Comparison of ENCODE assay signal across 25 cellular contexts in the genomic region with DNA sequence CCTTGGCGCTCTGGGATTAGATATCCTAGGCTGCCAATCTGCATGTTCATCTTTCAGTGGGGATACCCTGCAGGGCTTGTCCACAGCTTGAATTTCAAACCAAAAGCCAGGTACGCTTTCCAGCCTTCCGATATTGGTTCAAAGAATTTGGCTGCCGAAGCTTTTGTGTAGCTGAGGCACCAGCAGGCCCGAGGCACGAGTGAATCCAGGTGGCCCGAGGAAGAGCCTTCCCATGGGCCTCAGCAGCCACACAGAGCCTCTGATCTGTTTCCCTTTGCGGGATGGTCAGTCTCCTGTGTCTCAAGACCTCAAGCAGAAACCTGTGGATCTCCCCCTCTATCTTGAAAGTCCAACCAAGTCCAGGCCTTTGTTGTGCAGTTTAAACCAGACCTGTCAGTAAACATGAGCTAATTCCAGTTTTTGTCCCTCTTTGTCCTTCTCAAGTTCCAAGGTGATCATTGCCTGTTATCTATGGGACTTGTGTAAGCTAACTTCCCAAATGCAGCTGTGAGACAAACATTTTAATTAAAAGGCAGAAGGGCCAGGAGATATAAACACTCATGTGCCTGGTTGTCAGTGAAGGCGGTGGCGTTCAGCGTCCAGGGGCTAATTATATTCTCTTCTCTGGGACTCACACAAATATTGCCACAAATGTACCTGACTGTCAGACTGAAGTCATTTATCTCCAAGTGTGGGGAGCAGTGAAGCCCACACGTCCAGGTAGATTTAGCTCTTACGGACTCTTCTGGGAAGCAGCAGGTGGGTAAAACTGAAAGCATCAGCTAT. TPM values are rescaled to one million over a fixed set of nuclear protein-coding genes. Genes with fewer than 3 reads are reported as not detected.
A peak's percentile ranks its signal among the peaks of the same experiment; 100 is the strongest.
DNase-seq lines count a peak whose midpoint lies in the region; ATAC-seq, FAIRE-seq and TF ChIP-seq lines count a peak whose summit lies in the region.
"Had no signal": no experiment of that assay in that cellular context is flagged by ENCODE, and none has a peak within 500 bp of the region (broad histone marks: within the 10 kb centered on the region; RNA-seq: fewer than 3 reads in every experiment).

No MANE protein-coding gene starts in this region.

- peaks cover 88% of the 10 kb centered on the region for H3K4me1 ChIP-seq in Loucy (ENCODE audit: insufficient read depth, low read length, poor library complexity, severe bottlenecking)
- H3K4me1 ChIP-seq in esophagus muscularis mucosa, result peaks cover 27 to 75% (median 72%) of the 10 kb centered on the region in 4 donors
- H3K4me1 ChIP-seq in rectal smooth muscle tissue (ENCODE audit: control insufficient read depth, insufficient read depth, low read length), result peaks cover 53% of the 10 kb centered on the region
- no peaks in the 10 kb centered on the region for H3K4me1 ChIP-seq in OCI-LY7 (ENCODE audit: insufficient read depth, low read length, poor library complexity, severe bottlenecking)

- peaks cover 14% of the 10 kb centered on the region; the same call in 1 of the 2 replicates for H3K36me3 ChIP-seq in Loucy (ENCODE audit: insufficient read depth, low read length)
- peaks cover 0 to 10% (median 4%) of the 10 kb centered on the region in 4 donors for H3K36me3 ChIP-seq in esophagus muscularis mucosa
- peaks cover 3% of the 10 kb centered on the region for H3K36me3 ChIP-seq in rectal smooth muscle tissue (ENCODE audit: control insufficient read depth, insufficient read depth, low read length)
- no peaks in the 10 kb centered on the region for H3K36me3 ChIP-seq in OCI-LY7 (ENCODE audit: insufficient read depth, low read length)
- H3K36me3 ChIP-seq: prostate gland, WERI-Rb-1 had no signal

- no peak overlapping the region for H3K4me3 Mint-ChIP-seq in activated CD8-positive, alpha-beta T cell treated with anti-CD3 and anti-CD28 coated beads for 36 hours
- H3K4me3 Mint-ChIP-seq: stimulated activated naive B cell treated with anti-CD40 and anti-IgM and Interleukin-4, amounts not matched to agents 10 μg/mL and 1 μg/mL and 100 μg/mL, for 72 hours had no signal

- no peak overlapping the region for H3K27ac Mint-ChIP-seq in activated CD8-positive, alpha-beta T cell treated with anti-CD3 and anti-CD28 coated beads for 36 hours
- H3K27ac Mint-ChIP-seq: activated naive CD4-positive, alpha-beta T cell treated with anti-CD3 and anti-CD28 coated beads, Interleukin-2, amount 50 U/mL, for 72 hours; stimulated activated naive B cell treated with anti-CD40 and anti-IgM and Interleukin-4, amounts not matched to agents 10 μg/mL and 1 μg/mL and 100 μg/mL, for 72 hours had no signal

- H3K79me2 ChIP-seq in Loucy (ENCODE audit: insufficient read depth, low read length), result peaks cover 88% of the 10 kb centered on the region
- no peaks in the 10 kb centered on the region for H3K79me2 ChIP-seq in OCI-LY7 (ENCODE audit: insufficient read depth, low read depth, low read length)

- no TSS peak for BruUV-seq in OCI-LY7 (replicated peaks; lab: Mats Ljungman, UMichigan)

- H4K20me1 ChIP-seq in Loucy (ENCODE audit: insufficient read depth, low read length, poor library complexity, severe bottlenecking) (peaks cover 11% of the 10 kb centered on the region), OCI-LY7 (ENCODE audit: insufficient read depth, low read length) (no peaks in the 10 kb centered on the region)

- no peaks in the 10 kb centered on the region for H3K27me3 Mint-ChIP-seq in activated CD8-positive, alpha-beta T cell treated with anti-CD3 and anti-CD28 coated beads for 36 hours
- H3K27me3 Mint-ChIP-seq: stimulated activated naive B cell treated with anti-CD40 and anti-IgM and Interleukin-4, amounts not matched to agents 10 μg/mL and 1 μg/mL and 100 μg/mL, for 72 hours had no signal

- H3K9me2 ChIP-seq in Loucy (replicated peaks; ENCODE audit: low read depth, low read length) (no peaks in the 10 kb centered on the region), OCI-LY7 (ENCODE audit: insufficient read depth, low read length) (no peaks in the 10 kb centered on the region)

- intact Hi-C loops in Right ventricle myocardium superior (cut with DNase I), result no loop called here
- intact Hi-C loops in Right ventricle myocardium inferior (cut with DNase I), result no loop called here
- intact Hi-C loops in esophagus muscularis mucosa (cut with DNase I), result no loop called here
- intact Hi-C loops in activated CD8-positive, alpha-beta T cell treated with anti-CD3 and anti-CD28 coated beads for 36 hours (cut with micrococcal nuclease), result no loop called here
- intact Hi-C loops in OCI-LY7 (cut with micrococcal nuclease; ENCODE audit: unreplicated experiment), result no loop called here

- H3K9me3 Mint-ChIP-seq in activated CD8-positive, alpha-beta T cell treated with anti-CD3 and anti-CD28 coated beads for 36 hours, result no peaks in the 10 kb centered on the region
- H3K9me3 Mint-ChIP-seq: activated naive CD4-positive, alpha-beta T cell treated with anti-CD3 and anti-CD28 coated beads, Interleukin-2, amount 50 U/mL, for 72 hours had no signal

- CTCF ChIA-PET in activated CD8-positive, alpha-beta T cell treated with anti-CD3 and anti-CD28 coated beads for 36 hours (lab: Charles Lee), result interaction anchor here (1.3 to 1.7 kb wide), 2 partner anchors 34 to 64 kb away, joined by 4 to 5 read pairs; no protein-coding TSS in a partner anchor
- CTCF ChIA-PET in OCI-LY7 (lab: Charles Lee; ENCODE audit: unreplicated experiment), result no interaction called here

- TF ChIP-seq CTCF in Loucy (conservative IDR thresholded peaks at IDR 0.05; ENCODE audit: low read length) (no peak), esophagus muscularis mucosa (IDR thresholded peaks at IDR 0.05) (no peak), D721Med (IDR thresholded peaks at IDR 0.05; ENCODE audit: insufficient read depth, missing control alignments) (no peak), OCI-LY7 (conservative IDR thresholded peaks at IDR 0.05; ENCODE audit: low read length) (no peak)
- TF ChIP-seq CTCF in activated CD8-positive, alpha-beta T cell treated with anti-CD3 and anti-CD28 coated beads for 36 hours (IDR thresholded peaks at IDR 0.05), result no peak

- no peak overlapping the region for H2AFZ ChIP-seq in Loucy (ENCODE audit: low read length)
- no peak overlapping the region for H2AFZ ChIP-seq in OCI-LY7 (ENCODE audit: low read length)

- FAIRE-seq in D721Med (lab: Jason Lieb, UNC), result no peak
- FAIRE-seq: endothelial cell of umbilical vein, GM19239, HTR-8/SVneo had no signal

- peak overlapping the region; percentile 80 for H3K4me2 ChIP-seq in Loucy (ENCODE audit: low read depth, low read length, poor library complexity, severe bottlenecking)
- H3K4me2 ChIP-seq in OCI-LY7 (ENCODE audit: low read length), result no peak overlapping the region
- H3K4me2 ChIP-seq: KMS-11 had no signal

- peaks cover 4% of the 10 kb centered on the region for H3K4me1 Mint-ChIP-seq in activated CD8-positive, alpha-beta T cell treated with anti-CD3 and anti-CD28 coated beads for 36 hours (ENCODE audit: low read depth)
- H3K4me1 Mint-ChIP-seq: stimulated activated naive B cell treated with anti-CD40 and anti-IgM and Interleukin-4, amounts not matched to agents 10 μg/mL and 1 μg/mL and 100 μg/mL, for 72 hours had no signal

- H3K4me3 ChIP-seq in Loucy (ENCODE audit: low read length, poor library complexity, severe bottlenecking) (peak overlapping the region; percentile 70), esophagus muscularis mucosa (no peak overlapping the region), rectal smooth muscle tissue (ENCODE audit: low read length) (no peak overlapping the region), OCI-LY7 (ENCODE audit: low read depth, low read length, poor library complexity, severe bottlenecking) (no peak overlapping the region)
- H3K4me3 ChIP-seq: prostate gland, suprapubic skin had no signal

- DNase-seq in Right ventricle myocardium superior, result no peak
- no peak for DNase-seq in Right ventricle myocardium inferior (ENCODE audit: missing footprints)
- no peak for DNase-seq in esophagus muscularis mucosa (ENCODE audit: extremely low spot score)
- no peak for DNase-seq in D721Med (ENCODE audit: insufficient read length, low spot score)
- DNase-seq in activated CD8-positive, alpha-beta T cell treated with anti-CD3 and anti-CD28 coated beads for 36 hours, result no peak
- no peak for DNase-seq in OCI-LY7 (ENCODE audit: low spot score)
- DNase-seq: 8988T; activated CD4-positive, alpha-beta T cell treated with anti-CD3 and anti-CD28 coated beads for 48 hours; activated effector memory CD4-positive, alpha-beta T cell treated with Interleukin-2 at 50 U/mL for 16 hours; activated T-cell treated with anti-CD3 and anti-CD28 coated beads, Interleukin-2, amount 50 U/mL, for 1 hour; NCI-H2029 treated with DMSO at 0.1 percent for 48 hours; NCI-H2227 treated with DMSO at 0.1 percent for 48 hours; stimulated activated naive B cell treated with anti-CD40 and anti-IgM and Interleukin-4, amounts not matched to agents 10 μg/mL and 1 μg/mL and 100 μg/mL, for 72 hours; WERI-Rb-1 had no signal

- no peak for TF ChIP-seq POLR2A in esophagus muscularis mucosa (IDR thresholded peaks at IDR 0.05; ENCODE audit: low read depth)

- H3K27ac ChIP-seq in esophagus muscularis mucosa (replicated peaks in 1 of 4) (peak overlapping the region in 3 of 4 donors; percentile 67 to 77 (median 70)), rectal smooth muscle tissue (ENCODE audit: low read depth, low read length) (peak overlapping the region; percentile 77), OCI-LY7 (ENCODE audit: low read depth, low read length, poor library complexity, severe bottlenecking) (no peak overlapping the region)
- H3K27ac ChIP-seq: brain microvascular endothelial cell, KMS-11, prostate gland, suprapubic skin, WERI-Rb-1 had no signal

- POLR2A ChIA-PET in activated CD8-positive, alpha-beta T cell treated with anti-CD3 and anti-CD28 coated beads for 36 hours (lab: Charles Lee), result no interaction called here
- POLR2A ChIA-PET in OCI-LY7 (lab: Charles Lee), result interaction anchor here (0.6 kb wide), 1 partner anchor 292 kb away, joined by 3 read pairs; no protein-coding TSS in a partner anchor

- H3F3A ChIP-seq in Loucy (ENCODE audit: low read depth), result no peaks in the 10 kb centered on the region

- ATAC-seq in Right ventricle myocardium superior (ENCODE audit: poor library complexity) (peak; percentile 35), Right ventricle myocardium inferior (no peak)
- ATAC-seq in activated CD8-positive, alpha-beta T cell treated with anti-CD3 and anti-CD28 coated beads for 36 hours, result no peak
- ATAC-seq: activated naive CD4-positive, alpha-beta T cell treated with anti-CD3 and anti-CD28 coated beads, Interleukin-2, amount 50 U/mL, for 72 hours; left lobe of liver had no signal

- H3K9ac ChIP-seq in Loucy (ENCODE audit: low read depth, low read length, poor library complexity, severe bottlenecking) (peak overlapping the region; percentile 82), rectal smooth muscle tissue (ENCODE audit: low read length) (no peak overlapping the region)
- H3K9ac ChIP-seq: KMS-11 had no signal

- H3K36me3 Mint-ChIP-seq in activated CD8-positive, alpha-beta T cell treated with anti-CD3 and anti-CD28 coated beads for 36 hours (ENCODE audit: low read depth), result peaks cover 2% of the 10 kb centered on the region
- H3K36me3 Mint-ChIP-seq: activated naive CD4-positive, alpha-beta T cell treated with anti-CD3 and anti-CD28 coated beads, Interleukin-2, amount 50 U/mL, for 72 hours; stimulated activated naive B cell treated with anti-CD40 and anti-IgM and Interleukin-4, amounts not matched to agents 10 μg/mL and 1 μg/mL and 100 μg/mL, for 72 hours had no signal

- H3K9me3 ChIP-seq in Loucy (ENCODE audit: insufficient read depth, low read depth, low read length) (no peaks in the 10 kb centered on the region), esophagus muscularis mucosa (no peaks in the 10 kb centered on the region), OCI-LY7 (ENCODE audit: low read length) (no peaks in the 10 kb centered on the region)
- H3K9me3 ChIP-seq: prostate gland, suprapubic skin had no signal

- 57% methylated on average over 7 of the region's 13 CpGs for whole genome bisulfite sequencing in esophagus muscularis mucosa

- no peak for TF ChIP-seq EP300 in esophagus muscularis mucosa (IDR thresholded peaks at IDR 0.05)

- H3K27me3 ChIP-seq in Loucy (ENCODE audit: insufficient read depth, low read length, poor library complexity, severe bottlenecking) (no peaks in the 10 kb centered on the region), esophagus muscularis mucosa (no peaks in the 10 kb centered on the region), rectal smooth muscle tissue (ENCODE audit: control insufficient read depth, insufficient read depth, low read length) (no peaks in the 10 kb centered on the region)
- H3K27me3 ChIP-seq: brain microvascular endothelial cell, suprapubic skin had no signal

RNA-seq across cellular contexts. Expression of gene VANGL1, which starts 30.6 kb away (rescaled TPM):
- total RNA-seq in Right ventricle myocardium superior, result 5.2 TPM
- total RNA-seq in Right ventricle myocardium inferior, result 6.5 TPM
- total RNA-seq in esophagus muscularis mucosa, result 10 to 100 TPM in 1 of 4 donors, 1 to 10 TPM in 3; 6.3 to 11.7 (median 8.1) TPM
- 1 to 10 TPM; 1.9 to 2.7 TPM for total RNA-seq in activated CD8-positive, alpha-beta T cell treated with anti-CD3 and anti-CD28 coated beads for 36 hours
- total RNA-seq in OCI-LY7 (2014; rRNA removed; shearing (Covaris generic)), result not detected in 2 replicates
- 1.2 TPM in 2 replicates for total RNA-seq in OCI-LY7 (2022)
